In the genomic region with DNA sequence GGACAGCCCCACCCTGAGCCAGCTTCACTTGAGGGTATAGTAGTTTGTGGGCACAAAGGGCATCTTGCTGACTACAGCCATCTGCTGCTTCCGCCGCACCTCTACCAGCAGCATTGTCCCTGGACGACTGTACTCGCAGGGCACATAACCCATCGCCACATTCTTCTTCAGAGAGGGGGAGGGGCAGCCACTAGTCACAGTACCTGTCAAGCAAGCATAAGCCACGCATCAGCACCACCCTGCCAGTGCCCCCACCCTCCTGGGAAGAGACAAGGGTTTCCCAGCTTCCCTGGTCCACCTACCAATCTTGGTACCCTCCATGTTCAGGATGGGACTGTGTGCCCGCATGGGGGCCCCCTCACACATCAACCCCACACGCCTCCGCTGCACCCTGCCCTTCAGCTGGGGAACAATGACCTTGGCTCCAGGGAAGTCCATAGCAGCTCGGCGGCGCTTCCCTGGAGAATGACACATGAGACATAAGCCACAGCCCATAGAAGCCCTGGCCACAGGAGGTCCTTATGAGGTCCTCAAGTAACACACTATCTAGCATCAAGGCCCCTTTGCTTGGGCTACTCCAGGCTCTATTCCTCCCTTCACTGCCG, we compare ENCODE assay signal across 17 cellular contexts. TPM values are rescaled to one million over a fixed set of nuclear protein-coding genes. Genes with fewer than 3 reads are reported as not detected.
DNase-seq lines count a peak whose midpoint lies in the region; ATAC-seq, FAIRE-seq and TF ChIP-seq lines count a peak whose summit lies in the region.
"Had no signal": no experiment of that assay in that cellular context is flagged by ENCODE, and none has a peak within 500 bp of the region (broad histone marks: within the 10 kb centered on the region; RNA-seq: fewer than 3 reads in every experiment).

No MANE protein-coding gene starts in this region.

- CTCF ChIA-PET in activated CD4-positive, alpha-beta memory T cell treated with anti-CD3 and anti-CD28 coated beads for 36 hours (lab: Charles Lee): interaction anchor here (2.6 to 6.0 kb wide), 2 partner anchors 11 to 32 kb away, joined by 9 to 58 read pairs; partner anchors contain the start of gene NICN1

- POLR2A ChIA-PET in activated CD4-positive, alpha-beta memory T cell treated with anti-CD3 and anti-CD28 coated beads for 36 hours (lab: Charles Lee): interaction anchor here (0.5 to 2.4 kb wide), 3 partner anchors 9 to 398 kb away, joined by 3 to 11 read pairs (median 3); no protein-coding TSS in a partner anchor

- no peak overlapping the region for H3K4me3 Mint-ChIP-seq in activated CD4-positive, alpha-beta memory T cell treated with anti-CD3 and anti-CD28 coated beads for 36 hours
- H3K4me3 Mint-ChIP-seq in neural progenitor cell: no peak overlapping the region

- no peak overlapping the region for H3K4me2 ChIP-seq in neural progenitor cell

- ATAC-seq in heart left ventricle (peak in 2 of 4 donors; percentile 3 to 4), left cardiac atrium (no peak)
- ATAC-seq: GM12878, pancreas had no signal

- no peak for DNase-seq in heart left ventricle
- no peak for DNase-seq in left cardiac atrium
- no peak for DNase-seq in activated CD4-positive, alpha-beta memory T cell treated with anti-CD3 and anti-CD28 coated beads for 36 hours
- peak; percentile 16 for DNase-seq in kidney tubule cell (ENCODE audit: low spot score)
- DNase-seq in NCI-H446 treated with DMSO at 0.1 percent for 48 hours (lab: John Stamatoyannopoulos, UW): no peak
- DNase-seq in neural progenitor cell (ENCODE audit: low spot score): no peak
- DNase-seq in COLO668 (lab: John Stamatoyannopoulos, UW; ENCODE audit: unreplicated experiment): no peak
- no peak for DNase-seq in D721Med (ENCODE audit: insufficient read length, low spot score)
- DNase-seq: EL; erythroblast; mesenchymal stem cell; NCI-H510A treated with DMSO at 0.1 percent for 48 hours; Peyer's patch; stimulated activated CD4-positive, alpha-beta T cell treated with anti-CD3 and anti-CD28 coated beads, Interleukin-12 subunit alpha, Interleukin-12 subunit beta, amount 100 ng/mL, for 4 hours; transverse colon had no signal

- peaks cover 13% of the 10 kb centered on the region for H3K36me3 Mint-ChIP-seq in activated CD4-positive, alpha-beta memory T cell treated with anti-CD3 and anti-CD28 coated beads for 36 hours
- peaks cover 4% of the 10 kb centered on the region for H3K36me3 Mint-ChIP-seq in neural progenitor cell

- H3K79me2 ChIP-seq in neural progenitor cell (ENCODE audit: low read depth): peaks cover 12% of the 10 kb centered on the region

- no peaks in the 10 kb centered on the region for H3K9me3 ChIP-seq in heart left ventricle
- no peaks in the 10 kb centered on the region for H3K9me3 ChIP-seq in neural progenitor cell (ENCODE audit: low read depth)
- H3K9me3 ChIP-seq: pancreas, Peyer's patch, transverse colon had no signal

- H2AFZ ChIP-seq in neural progenitor cell (replicated peaks): no peak overlapping the region

- H3K9ac ChIP-seq in neural progenitor cell: no peak overlapping the region

- FAIRE-seq in D721Med (lab: Jason Lieb, UNC): no peak
- FAIRE-seq: GM12878, pancreas had no signal

- no peak for TF ChIP-seq POLR2A in heart left ventricle (IDR thresholded peaks at IDR 0.05)

- peaks cover 3 to 66% (median 24%) of the 10 kb centered on the region in 12 donors for H3K4me1 ChIP-seq in heart left ventricle
- H3K4me1 ChIP-seq in neural progenitor cell: peaks cover 5% of the 10 kb centered on the region

- no peaks in the 10 kb centered on the region for H4K20me1 ChIP-seq in neural progenitor cell (ENCODE audit: low read depth)

- H3K36me3 ChIP-seq in heart left ventricle (peaks cover 0 to 51% (median 31%) of the 10 kb centered on the region in 9 donors), neural progenitor cell (no peaks in the 10 kb centered on the region)
- H3K36me3 ChIP-seq: transverse colon had no signal

- H3K9me3 Mint-ChIP-seq in activated CD4-positive, alpha-beta memory T cell treated with anti-CD3 and anti-CD28 coated beads for 36 hours: no peaks in the 10 kb centered on the region
- no peaks in the 10 kb centered on the region for H3K9me3 Mint-ChIP-seq in neural progenitor cell

- H3K27me3 ChIP-seq in heart left ventricle (no peaks in the 10 kb centered on the region), neural progenitor cell (no peaks in the 10 kb centered on the region)
- H3K27me3 ChIP-seq: pancreas, Peyer's patch, transverse colon had no signal

- WGBS in heart left ventricle, 4 donors: 64 to 73% (median 69%) methylated on average over 13 of the region's 13 CpGs

- no peaks in the 10 kb centered on the region for H3K27me3 Mint-ChIP-seq in activated CD4-positive, alpha-beta memory T cell treated with anti-CD3 and anti-CD28 coated beads for 36 hours
- H3K27me3 Mint-ChIP-seq in neural progenitor cell (ENCODE audit: insufficient read depth, low read depth): peaks cover 10% of the 10 kb centered on the region

- peak overlapping the region; percentile 60 for H3K27ac Mint-ChIP-seq in activated CD4-positive, alpha-beta memory T cell treated with anti-CD3 and anti-CD28 coated beads for 36 hours
- no peak overlapping the region for H3K27ac Mint-ChIP-seq in neural progenitor cell

- H3K27ac ChIP-seq in heart left ventricle: peak overlapping the region in 10 of 12 donors; percentile 10 to 85 (median 41)
- no peak overlapping the region for H3K27ac ChIP-seq in neural progenitor cell
- H3K27ac ChIP-seq: pancreas had no signal

- H3K4me1 Mint-ChIP-seq in activated CD4-positive, alpha-beta memory T cell treated with anti-CD3 and anti-CD28 coated beads for 36 hours (ENCODE audit: low read depth): peaks cover 73% of the 10 kb centered on the region
- H3K4me1 Mint-ChIP-seq in neural progenitor cell: peaks cover 20% of the 10 kb centered on the region

- H3K4me3 ChIP-seq in heart left ventricle (no peak overlapping the region), neural progenitor cell (no peak overlapping the region)
- H3K4me3 ChIP-seq: GM12878, pancreas, transverse colon had no signal

- no peak for TF ChIP-seq CTCF in heart left ventricle (IDR thresholded peaks at IDR 0.05)
- TF ChIP-seq CTCF in neural progenitor cell (IDR thresholded peaks at IDR 0.05): no peak
- TF ChIP-seq CTCF in D721Med (IDR thresholded peaks at IDR 0.05; ENCODE audit: insufficient read depth, missing control alignments): no peak

- H3F3A ChIP-seq in neural progenitor cell (ENCODE audit: low read depth): peaks cover 13% of the 10 kb centered on the region

- intact Hi-C loops in heart left ventricle (cut with DNase I) (loop anchor here in 2 of 10 donors (10.0 kb wide), 2 partner anchors 47 to 253 kb away; partner anchors contain the start of gene CCDC71 (in 1 of the 2)), left cardiac atrium (cut with DNase I) (loop anchor here in 1 of 2 donors (10.0 kb wide), 1 partner anchor 63 kb away; the partner anchor contains the start of gene GPX1)
- intact Hi-C loops in activated CD4-positive, alpha-beta memory T cell treated with anti-CD3 and anti-CD28 coated beads for 36 hours (cut with micrococcal nuclease): loop anchor here (5.0 to 10.0 kb wide), 2 partner anchors 255 to 393 kb away; partner anchors contain the start of genes APEH, IMPDH2 and NDUFAF3

RNA-seq across cellular contexts. Expression of gene AMT, which starts 4.7 kb away (rescaled TPM):
- 10 to 100 TPM; 10.3 to 39.9 (median 21.5) TPM for total RNA-seq in heart left ventricle
- polyA plus RNA-seq in heart left ventricle: 10 to 100 TPM in 1 of 2 donors, 1 to 10 TPM in 1; 3.5 to 13.1 TPM
- total RNA-seq in left cardiac atrium: 10 to 100 TPM; 13.9 to 14.9 TPM
- total RNA-seq in activated CD4-positive, alpha-beta memory T cell treated with anti-CD3 and anti-CD28 coated beads for 36 hours: 1 to 10 TPM; 2.4 to 2.6 TPM
- 35.4 and 46.0 TPM in 2 replicates for total RNA-seq in neural progenitor cell (ENCODE audit: low replicate concordance)

RNA-seq across cellular contexts. Expression of gene TCTA, which starts 5.4 kb away (rescaled TPM):
- total RNA-seq in heart left ventricle (10 to 100 TPM; 13.2 to 25.3 (median 16.7) TPM), left cardiac atrium (10 to 100 TPM; 15.2 to 19.1 TPM), neural progenitor cell (ENCODE audit: low replicate concordance) (1.4 and 5.2 TPM in 2 replicates)
- 10 to 100 TPM; 13.1 to 19.1 TPM for polyA plus RNA-seq in heart left ventricle
- total RNA-seq in activated CD4-positive, alpha-beta memory T cell treated with anti-CD3 and anti-CD28 coated beads for 36 hours: 10 to 100 TPM in 1 of 2 experiments, 1 to 10 TPM in 1; 9.5 to 10.9 TPM

RNA-seq across cellular contexts. Expression of gene RHOA, which starts 5.8 kb away (rescaled TPM):
- 100 to 1,000 TPM; 224 to 479 (median 291) TPM for total RNA-seq in heart left ventricle
- 100 to 1,000 TPM; 106 to 406 TPM for polyA plus RNA-seq in heart left ventricle
- total RNA-seq in left cardiac atrium: 100 to 1,000 TPM; 311 to 334 TPM
- 100 to 1,000 TPM; 497 to 514 TPM for total RNA-seq in activated CD4-positive, alpha-beta memory T cell treated with anti-CD3 and anti-CD28 coated beads for 36 hours
- 449 and 460 TPM in 2 replicates for total RNA-seq in neural progenitor cell (ENCODE audit: low replicate concordance)

RNA-seq across cellular contexts. Expression of gene NICN1, which starts 11.5 kb away (rescaled TPM):
- total RNA-seq in heart left ventricle: 10 to 100 TPM in 7 of 9 donors, 1 to 10 TPM in 2; 4.7 to 21.0 (median 18.8) TPM
- 10 to 100 TPM in 1 of 2 donors, 1 to 10 TPM in 1; 8.2 to 11.8 TPM for polyA plus RNA-seq in heart left ventricle
- total RNA-seq in left cardiac atrium: 10 to 100 TPM; 12.0 to 17.2 TPM
- total RNA-seq in activated CD4-positive, alpha-beta memory T cell treated with anti-CD3 and anti-CD28 coated beads for 36 hours: 10 to 100 TPM; 12.0 to 12.8 TPM
- total RNA-seq in neural progenitor cell (ENCODE audit: low replicate concordance): 6.6 and 12.4 TPM in 2 replicates

RNA-seq across cellular contexts. Expression of gene DAG1, which starts 52.4 kb away (rescaled TPM):
- 100 to 1,000 TPM; 122 to 218 (median 141) TPM for total RNA-seq in heart left ventricle
- polyA plus RNA-seq in heart left ventricle: 100 to 1,000 TPM in 1 of 2 donors, 10 to 100 TPM in 1; 39.9 to 124 TPM
- 100 to 1,000 TPM in 1 of 2 donors, 10 to 100 TPM in 1; 91.4 to 100 TPM for total RNA-seq in left cardiac atrium
- total RNA-seq in activated CD4-positive, alpha-beta memory T cell treated with anti-CD3 and anti-CD28 coated beads for 36 hours: 1 to 10 TPM; 9.4 to 9.6 TPM
- 67.5 and 94.5 TPM in 2 replicates for total RNA-seq in neural progenitor cell (ENCODE audit: low replicate concordance)
